27 cellular contexts compared by ENCODE assay signal in genomic region chr6:106568518-106568917, GRCh38.
DNase-seq lines count a peak whose midpoint lies in the region; ATAC-seq, FAIRE-seq and TF ChIP-seq lines count a peak whose summit lies in the region.
"Had no signal": no experiment of that assay in that cellular context is flagged by ENCODE, and none has a peak within 500 bp of the region (broad histone marks: within the 10 kb centered on the region; RNA-seq: fewer than 3 reads in every experiment).

No MANE protein-coding gene starts in this region.

- no peaks in the 10 kb centered on the region for H3K79me1 ChIP-seq in IMR-90 (ENCODE audit: low read depth in 1 of 2, low read length in 2 of 2)

- no peak overlapping the region for H3K27ac ChIP-seq in IMR-90 (ENCODE audit: insufficient read depth, low read length)
- H3K27ac ChIP-seq in astrocyte (ENCODE audit: low read depth, low read length): no peak overlapping the region
- peak overlapping the region; percentile 1 for H3K27ac ChIP-seq in osteoblast (ENCODE audit: low read depth, low read length)
- H3K27ac ChIP-seq: ascending aorta, C4-2B, heart right ventricle, prostate gland, SK-N-MC, transverse colon had no signal

- no peaks in the 10 kb centered on the region for H3K9me1 ChIP-seq in IMR-90 (ENCODE audit: insufficient read depth, low read length)

- H3K9me3 ChIP-seq in IMR-90 (ENCODE audit: control insufficient read depth, insufficient read depth, low read length) (no peaks in the 10 kb centered on the region), astrocyte (ENCODE audit: insufficient read depth, low read depth, low read length) (no peaks in the 10 kb centered on the region), osteoblast (ENCODE audit: low read depth, low read length) (no peaks in the 10 kb centered on the region)
- H3K9me3 ChIP-seq: ascending aorta, heart right ventricle, prostate gland, transverse colon had no signal

- H4K5ac ChIP-seq in IMR-90 (ENCODE audit: low read depth, low read length): no peak overlapping the region

- no peak overlapping the region for H4K91ac ChIP-seq in IMR-90 (ENCODE audit: insufficient read depth, low read depth, low read length)

- no peak overlapping the region for H3K18ac ChIP-seq in IMR-90 (ENCODE audit: low read depth, low read length)

- in situ Hi-C loops in IMR-90 (cut with MboI; ENCODE audit: low sequenced_read_pairs): loop anchor here (5.0 to 10.0 kb wide), 3 partner anchors 121 to 416 kb away; no protein-coding TSS in a partner anchor

- H4K8ac ChIP-seq in IMR-90 (ENCODE audit: low read depth in 2 of 2, low read length in 2 of 2): no peak overlapping the region

- no peaks in the 10 kb centered on the region for H4K20me1 ChIP-seq in IMR-90 (ENCODE audit: insufficient read depth, low read length)
- no peaks in the 10 kb centered on the region for H4K20me1 ChIP-seq in astrocyte (ENCODE audit: insufficient read depth, low read length)
- H4K20me1 ChIP-seq in osteoblast (ENCODE audit: insufficient read depth, low read length): no peaks in the 10 kb centered on the region

- H3K27me3 ChIP-seq in IMR-90 (ENCODE audit: control insufficient read depth, insufficient read depth, low read length): no peaks in the 10 kb centered on the region
- H3K27me3 ChIP-seq in astrocyte (ENCODE audit: insufficient read depth, low read length): no peaks in the 10 kb centered on the region
- H3K27me3 ChIP-seq in osteoblast (ENCODE audit: insufficient read depth, low read length): no peaks in the 10 kb centered on the region
- H3K27me3 ChIP-seq: ascending aorta, heart right ventricle, transverse colon had no signal

- no CpG with 5 or more reads among the region's 2 CpGs for WGBS in IMR-90 (ENCODE audit: extremely low coverage in 2 of 2, insufficient read length in 1 of 2), 2 experiments

- H2BK5ac ChIP-seq in IMR-90 (ENCODE audit: low read depth, low read length, poor library complexity, severe bottlenecking): no peak overlapping the region

- H3K9me3 Mint-ChIP-seq in activated naive CD4-positive, alpha-beta T cell treated with anti-CD3 and anti-CD28 coated beads, Interleukin-2, amount 50 U/mL, for 24 hours: no peaks in the 10 kb centered on the region
- H3K9me3 Mint-ChIP-seq in astrocyte (ENCODE audit: unreplicated experiment): peaks cover 1% of the 10 kb centered on the region
- H3K9me3 Mint-ChIP-seq: H9, immature natural killer cell, neural crest cell had no signal

- TF ChIP-seq RAD21 in IMR-90 (IDR thresholded peaks at IDR 0.05; ENCODE audit: low read length): no peak

- no peak for DNase-seq in activated naive CD4-positive, alpha-beta T cell treated with anti-CD3 and anti-CD28 coated beads, Interleukin-2, amount 50 U/mL, for 16 hours
- DNase-seq in IMR-90 (peak; percentile 55), astrocyte (ENCODE audit: low read depth) (no peak), osteoblast (ENCODE audit: insufficient read length, low spot score, missing footprints) (no peak), islet precursor cell (no peak)
- DNase-seq: activated CD4-positive, alpha-beta T cell treated with anti-CD3 and anti-CD28 coated beads for 1 hour; effector memory CD4-positive, alpha-beta T cell; H9; heart right ventricle; immature natural killer cell; Karpas-422; NCI-H2081 treated with DMSO at 0.1 percent for 48 hours; NCI-H446 treated with DMSO at 0.1 percent for 48 hours; NK-92 treated with Interleukin-12 subunit alpha and Interleukin-12 subunit beta, amount 100 ng/mL, for 24 hours; stimulated activated CD4-positive, alpha-beta T cell treated with anti-CD3 and anti-CD28 coated beads, Interleukin-1b, Interleukin-23, amount 100 ng/mL, for 48 hours; stimulated activated naive CD8-positive, alpha-beta T cell treated with anti-CD3 and anti-CD28 coated beads, Interleukin-15, Interleukin-2, amounts not matched to agents 100 U/mL and 50 U/mL, for 24 hours; T-helper 9 cell; transverse colon had no signal

- H3K4me1 ChIP-seq in IMR-90 (ENCODE audit: control insufficient read depth, insufficient read depth, low read length): peaks cover 2% of the 10 kb centered on the region; the same call in 1 of the 2 replicates
- no peaks in the 10 kb centered on the region for H3K4me1 ChIP-seq in astrocyte (ENCODE audit: insufficient read depth, low read length)
- H3K4me1 ChIP-seq in osteoblast (ENCODE audit: insufficient read depth, low read length): peaks cover 17% of the 10 kb centered on the region
- H3K4me1 ChIP-seq: ascending aorta had no signal

- no peak overlapping the region for H3K23ac ChIP-seq in IMR-90 (ENCODE audit: low read depth, low read length)

- H3K4ac ChIP-seq in IMR-90 (ENCODE audit: low read depth, low read length): no peak overlapping the region

- no peak overlapping the region for H3K4me3 Mint-ChIP-seq in activated naive CD4-positive, alpha-beta T cell treated with anti-CD3 and anti-CD28 coated beads, Interleukin-2, amount 50 U/mL, for 24 hours
- no peak overlapping the region for H3K4me3 Mint-ChIP-seq in astrocyte (ENCODE audit: unreplicated experiment)
- H3K4me3 Mint-ChIP-seq: H9, immature natural killer cell, neural crest cell had no signal

- H3K4me1 Mint-ChIP-seq in activated naive CD4-positive, alpha-beta T cell treated with anti-CD3 and anti-CD28 coated beads, Interleukin-2, amount 50 U/mL, for 24 hours: peaks cover 5% of the 10 kb centered on the region
- H3K4me1 Mint-ChIP-seq in astrocyte (ENCODE audit: low read depth, unreplicated experiment): peaks cover 5% of the 10 kb centered on the region
- H3K4me1 Mint-ChIP-seq: neural crest cell had no signal

- no peak overlapping the region for H2AK5ac ChIP-seq in IMR-90 (ENCODE audit: low read depth, low read length)

- no peaks in the 10 kb centered on the region for H3K36me3 ChIP-seq in IMR-90 (ENCODE audit: control insufficient read depth, insufficient read depth, low read length)
- H3K36me3 ChIP-seq in astrocyte (ENCODE audit: insufficient read depth, low read length): no peaks in the 10 kb centered on the region
- no peaks in the 10 kb centered on the region for H3K36me3 ChIP-seq in osteoblast (ENCODE audit: insufficient read depth, low read length)
- H3K36me3 ChIP-seq: prostate gland had no signal

- peaks cover 7% of the 10 kb centered on the region for H3K36me3 Mint-ChIP-seq in activated naive CD4-positive, alpha-beta T cell treated with anti-CD3 and anti-CD28 coated beads, Interleukin-2, amount 50 U/mL, for 24 hours
- no peaks in the 10 kb centered on the region for H3K36me3 Mint-ChIP-seq in astrocyte (ENCODE audit: low read depth, unreplicated experiment)

- POLR2A ChIA-PET in IMR-90 (lab: Charles Lee; ENCODE audit: unreplicated experiment): no interaction called here

- TF ChIP-seq POLR2A in IMR-90 (IDR thresholded peaks at IDR 0.05; ENCODE audit: low read depth, low read length): no peak

- H2BK120ac ChIP-seq in IMR-90 (ENCODE audit: low read depth, low read length): no peak overlapping the region

- intact Hi-C loops in IMR-90 (cut with micrococcal nuclease): no loop called here

- H3K4me3 ChIP-seq in IMR-90 (ENCODE audit: insufficient read depth, low read depth, low read length): no peak overlapping the region
- H3K4me3 ChIP-seq in astrocyte (ENCODE audit: insufficient read depth, low read depth, low read length): no peak overlapping the region
- no peak overlapping the region for H3K4me3 ChIP-seq in osteoblast (ENCODE audit: insufficient read depth, low read length)
- H3K4me3 ChIP-seq: ascending aorta, heart right ventricle, prostate gland, SK-N-MC, transverse colon had no signal

- BruUV-seq in IMR-90 (replicated peaks; lab: Mats Ljungman, UMichigan): no TSS peak

- H2AK9ac ChIP-seq in IMR-90 (replicated peaks; ENCODE audit: low read depth, low read length, poor library complexity): no peak overlapping the region

- no peak overlapping the region for H3K56ac ChIP-seq in IMR-90 (ENCODE audit: extremely low read depth, insufficient read depth, low read length)

- FAIRE-seq in astrocyte (lab: Jason Lieb, UNC): peak; percentile 26
- FAIRE-seq: GM12892 had no signal

- dilution Hi-C loops in IMR-90 (cut with HindIII; ENCODE audit: low sequenced_read_pairs, unreplicated experiment): loop anchor here (25.0 kb wide), 1 partner anchor 131 kb away; no protein-coding TSS in a partner anchor

- ATAC-seq in IMR-90 (ENCODE audit: low read depth): no peak
- ATAC-seq in HG03571 (IDR thresholded peaks at IDR 0.05; ENCODE audit: unreplicated experiment): no peak
- no peak for ATAC-seq in GM18498 (IDR thresholded peaks at IDR 0.05; ENCODE audit: unreplicated experiment)
- ATAC-seq: heart right ventricle; stimulated activated naive CD8-positive, alpha-beta T cell treated with anti-CD3 and anti-CD28 coated beads, Interleukin-15, Interleukin-2, amounts not matched to agents 100 U/mL and 50 U/mL, for 24 hours had no signal

- H3K79me2 ChIP-seq in astrocyte (ENCODE audit: insufficient read depth, low read length) (no peaks in the 10 kb centered on the region), osteoblast (ENCODE audit: insufficient read depth, low read length) (no peaks in the 10 kb centered on the region)

- H3K4me2 ChIP-seq in IMR-90 (ENCODE audit: low read depth, low read length): no peak overlapping the region
- no peak overlapping the region for H3K4me2 ChIP-seq in astrocyte (ENCODE audit: low read length)
- no peak overlapping the region for H3K4me2 ChIP-seq in osteoblast (ENCODE audit: insufficient read depth, low read length)

- H3K14ac ChIP-seq in IMR-90 (replicated peaks; ENCODE audit: low read depth, low read length): no peak overlapping the region

- peak overlapping the region; percentile 75 for H3K27ac Mint-ChIP-seq in activated naive CD4-positive, alpha-beta T cell treated with anti-CD3 and anti-CD28 coated beads, Interleukin-2, amount 50 U/mL, for 24 hours
- no peak overlapping the region for H3K27ac Mint-ChIP-seq in astrocyte (ENCODE audit: unreplicated experiment)

- no peak overlapping the region for H2BK20ac ChIP-seq in IMR-90 (ENCODE audit: low read depth, low read length)

- H2AFZ ChIP-seq in IMR-90 (replicated peaks; ENCODE audit: low read length, poor library complexity): no peak overlapping the region
- no peak overlapping the region for H2AFZ ChIP-seq in astrocyte (ENCODE audit: low read depth, low read length)
- H2AFZ ChIP-seq in osteoblast (ENCODE audit: low read length): no peak overlapping the region

- H2BK15ac ChIP-seq in IMR-90 (ENCODE audit: low read depth, low read length): no peak overlapping the region

- CTCF ChIA-PET in IMR-90 (lab: Yijun Ruan, JAX): interaction anchor here (0.6 to 0.7 kb wide), 3 partner anchors 127 to 411 kb away, joined by 3 to 5 read pairs (median 5); no protein-coding TSS in a partner anchor

- TF ChIP-seq CTCF in IMR-90 (conservative IDR thresholded peaks at IDR 0.05; ENCODE audit: low read depth, low read length) (no peak), astrocyte (IDR thresholded peaks at IDR 0.05; ENCODE audit: insufficient read depth, low read depth, low read length) (no peak), osteoblast (IDR thresholded peaks at IDR 0.05; ENCODE audit: extremely low read depth, low read depth, low read length) (no peak)

- H3K9ac ChIP-seq in IMR-90 (ENCODE audit: low read depth, low read length): no peak overlapping the region
- no peak overlapping the region for H3K9ac ChIP-seq in astrocyte (ENCODE audit: low read length)

- H3K27me3 Mint-ChIP-seq in activated naive CD4-positive, alpha-beta T cell treated with anti-CD3 and anti-CD28 coated beads, Interleukin-2, amount 50 U/mL, for 24 hours: no peaks in the 10 kb centered on the region
- H3K27me3 Mint-ChIP-seq in astrocyte (ENCODE audit: low read depth, unreplicated experiment): no peaks in the 10 kb centered on the region

TF ChIP-seq in IMR-90, 13 proteins besides CTCF, POLR2A, EP300 and RAD21 (continues in another document):
- no peak for TF ChIP-seq RCOR1 (IDR thresholded peaks at IDR 0.05; ENCODE audit: insufficient replicate concordance, low read length)
